In the genomic region with DNA sequence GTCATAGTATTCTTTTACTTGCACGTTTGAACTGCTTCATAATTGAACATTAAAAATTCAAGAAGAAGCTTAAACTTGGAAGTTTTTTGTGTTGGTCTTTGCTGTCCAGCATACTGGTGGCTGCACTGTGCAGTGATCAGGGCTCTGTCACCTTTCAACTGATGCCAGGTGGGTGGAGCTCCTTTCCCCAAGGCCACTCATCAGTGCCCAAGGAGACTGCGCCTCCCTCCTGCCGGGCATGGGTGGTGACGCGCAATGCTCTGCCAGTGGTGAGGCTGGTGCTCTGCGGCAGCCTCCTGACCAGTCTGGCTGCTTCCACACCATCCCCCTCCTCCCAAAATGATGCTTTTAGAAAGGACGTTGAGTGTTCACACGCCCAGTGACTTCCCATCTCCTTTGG, we compare ENCODE assay signal across 23 cellular contexts. TPM values are rescaled to one million over a fixed set of nuclear protein-coding genes. Genes with fewer than 3 reads are reported as not detected.
A peak's percentile ranks its signal among the peaks of the same experiment; 100 is the strongest.
DNase-seq lines count a peak whose midpoint lies in the region; ATAC-seq and TF ChIP-seq lines count a peak whose summit lies in the region.
"Had no signal": no experiment of that assay in that cellular context is flagged by ENCODE, and none has a peak within 500 bp of the region (broad histone marks: within the 10 kb centered on the region; RNA-seq: fewer than 3 reads in every experiment).

No MANE protein-coding gene starts in this region.

- POLR2A ChIA-PET in HCT116 (lab: Charles Lee) (no interaction called here), SK-N-SH (lab: Yijun Ruan, JAX) (no interaction called here)

- RAD21 ChIA-PET in HCT116 (lab: Charles Lee; ENCODE audit: low non-redundant PET in 1 of 2, low total read pairs in 2 of 2, uncharacterized antibody in 2 of 2, unreplicated experiment in 2 of 2): no interaction called here

- no CpG with 5 or more reads among the region's 8 CpGs for WGBS in neuronal stem cell (ENCODE audit: extremely low coverage in 2 of 2, insufficient read length in 2 of 2, insufficient replicate concordance in 1 of 2), 2 donors
- WGBS in SK-N-SH (ENCODE audit: low lambda C conversion rate): 40% methylated on average over 7 of the region's 8 CpGs

- H4K91ac ChIP-seq in neuronal stem cell (ENCODE audit: low read depth, low read length, poor library complexity): no peak overlapping the region

- H3K4me1 ChIP-seq in HCT116 (ENCODE audit: control insufficient read depth in 1 of 2, insufficient read depth in 2 of 2, low read length in 2 of 2) (no peaks in the 10 kb centered on the region), neuronal stem cell (ENCODE audit: control insufficient read depth in 2 of 2, insufficient read depth in 1 of 2, low read depth in 1 of 2, low read length in 2 of 2) (no peaks in the 10 kb centered on the region), SK-N-SH (ENCODE audit: control insufficient read depth in 1 of 2, insufficient read depth in 2 of 2, low read depth in 1 of 2, low read length in 1 of 2) (no peaks in the 10 kb centered on the region)
- H3K4me1 ChIP-seq: A549, BE2C had no signal

- H3K23ac ChIP-seq in neuronal stem cell (ENCODE audit: low read depth, low read length, poor library complexity): peak overlapping the region; percentile 8

- H3K79me2 ChIP-seq in HCT116 (ENCODE audit: insufficient read depth, low read length) (no peaks in the 10 kb centered on the region), SK-N-SH (ENCODE audit: insufficient read depth) (no peaks in the 10 kb centered on the region)

- no TSS peak for BruUV-seq in HCT116 (replicated peaks; lab: Mats Ljungman, UMichigan)

- intact Hi-C loops in HCT116 (cut with micrococcal nuclease) (no loop called here), left colon (cut with DNase I, micrococcal nuclease) (no loop called here)

- H3K27ac ChIP-seq in HCT116 (ENCODE audit: low read depth, low read length): no peak overlapping the region
- no peak overlapping the region for H3K27ac ChIP-seq in neuronal stem cell (replicated peaks; ENCODE audit: low read length)
- H3K27ac ChIP-seq in SK-N-SH (ENCODE audit: low read depth in 2 of 2, low read length in 1 of 2): no peak overlapping the region
- H3K27ac ChIP-seq in brain microvascular endothelial cell: no peak overlapping the region
- H3K27ac ChIP-seq: A549; BLaER1 treated with 17β-estradiol and CSF1 and Interleukin-3, amounts not matched to agents 10 nM and 100 nM had no signal

- in situ Hi-C loops in brain microvascular endothelial cell (cut with HindIII; ENCODE audit: low pct_ligation_motif_present, low sequenced_read_pairs): no loop called here

- no peak overlapping the region for H3K4ac ChIP-seq in neuronal stem cell (ENCODE audit: low read length)

- no peak overlapping the region for H2BK120ac ChIP-seq in neuronal stem cell (ENCODE audit: low read depth, low read length)

- no peak for TF ChIP-seq POLR2A in HCT116 (IDR thresholded peaks at IDR 0.05; ENCODE audit: borderline replicate concordance, extremely low read depth, insufficient read depth, insufficient read length)

- no peak overlapping the region for H2AK5ac ChIP-seq in neuronal stem cell (ENCODE audit: low read depth, low read length)

- TF ChIP-seq RAD21 in HCT116 (IDR thresholded peaks at IDR 0.05; ENCODE audit: low read depth) (no peak), Ishikawa (IDR thresholded peaks at IDR 0.05; ENCODE audit: low read depth) (peak; percentile 38; the same call in 1 of the 2 replicates), SK-N-SH (IDR thresholded peaks at IDR 0.05; ENCODE audit: low read length) (no peak)

- no peak overlapping the region for H3K9ac ChIP-seq in HCT116 (ENCODE audit: low read length)
- no peak overlapping the region for H3K9ac ChIP-seq in neuronal stem cell (ENCODE audit: low read depth, low read length, poor library complexity)
- H3K9ac ChIP-seq in SK-N-SH: no peak overlapping the region
- H3K9ac ChIP-seq: BLaER1 treated with 17β-estradiol and CSF1 and Interleukin-3, amounts not matched to agents 10 nM and 100 nM had no signal

- no peak for DNase-seq in HCT116 (ENCODE audit: low read depth, low spot score)
- DNase-seq in left colon: no peak
- no peak for DNase-seq in neuronal stem cell (ENCODE audit: low spot score)
- DNase-seq in SK-N-SH: no peak
- DNase-seq in brain microvascular endothelial cell: no peak
- DNase-seq in putamen (ENCODE audit: low spot score): no peak
- no peak for DNase-seq in stimulated activated CD4-positive, alpha-beta T cell treated with anti-CD3 and anti-CD28 coated beads, Interleukin-4, amount 100 ng/mL, for 24 hours
- DNase-seq: 8988T; ACHN; AML-193; BE2C; CD4-positive, alpha-beta T cell; CD8-positive, alpha-beta memory T cell; DMS53; DMS79 treated with DMSO at 0.1 percent for 48 hours; H9; HFFc6 had no signal

- no peaks in the 10 kb centered on the region for H3F3A ChIP-seq in SK-N-SH (replicated peaks; ENCODE audit: insufficient read depth)

- TF ChIP-seq CTCF in HCT116 (IDR thresholded peaks at IDR 0.05 in 2 of 3, conservative IDR thresholded peaks at IDR 0.05 in 1 of 3; ENCODE audit: borderline replicate concordance in 1 of 3, insufficient read depth in 1 of 3, low read depth in 2 of 3, low read length in 2 of 3) (no peak), SK-N-SH (IDR thresholded peaks at IDR 0.05) (no peak), brain microvascular endothelial cell (IDR thresholded peaks at IDR 0.05; ENCODE audit: low read depth, low read length, missing control alignments) (no peak)

- H4K20me1 ChIP-seq in HCT116 (ENCODE audit: insufficient read depth): no peaks in the 10 kb centered on the region
- H4K20me1 ChIP-seq in SK-N-SH (ENCODE audit: insufficient read depth): no peaks in the 10 kb centered on the region
- H4K20me1 ChIP-seq: BLaER1 treated with 17β-estradiol and CSF1 and Interleukin-3, amounts not matched to agents 10 nM and 100 nM had no signal

- no peaks in the 10 kb centered on the region for H3K9me2 ChIP-seq in HCT116 (ENCODE audit: insufficient read depth)
- H3K9me2 ChIP-seq in SK-N-SH: no peaks in the 10 kb centered on the region

- peak overlapping the region; percentile 41 for H3K14ac ChIP-seq in neuronal stem cell (ENCODE audit: low read length)

- no peak overlapping the region for H2BK12ac ChIP-seq in neuronal stem cell (ENCODE audit: low read length)

- H3K79me1 ChIP-seq in neuronal stem cell (ENCODE audit: low read depth, low read length): no peaks in the 10 kb centered on the region

- no peak overlapping the region for H3K4me3 ChIP-seq in HCT116 (replicated peaks in 1 of 2; ENCODE audit: low read depth in 1 of 2, low read length in 2 of 2)
- no peak overlapping the region for H3K4me3 ChIP-seq in neuronal stem cell (ENCODE audit: low read length in 2 of 2)
- H3K4me3 ChIP-seq in SK-N-SH (ENCODE audit: low read depth in 2 of 2, low read length in 1 of 2): no peak overlapping the region
- no peak overlapping the region for H3K4me3 ChIP-seq in brain microvascular endothelial cell (ENCODE audit: low read depth, low read length)
- H3K4me3 ChIP-seq: A549; BLaER1 treated with 17β-estradiol and CSF1 and Interleukin-3, amounts not matched to agents 10 nM and 100 nM; GM12878; GM23338 had no signal

- peaks cover 0 to 12% of the 10 kb centered on the region in 2 experiments; a peak in 2 of 4 replicates for H3K9me3 ChIP-seq in HCT116 (ENCODE audit: control insufficient read depth in 1 of 2, insufficient read depth in 1 of 2, low read depth in 1 of 2, low read length in 2 of 2)
- H3K9me3 ChIP-seq in neuronal stem cell (replicated peaks in 1 of 2; ENCODE audit: control insufficient read depth in 2 of 2, insufficient read depth in 1 of 2, low read depth in 1 of 2, low read length in 2 of 2): peaks cover 4% of the 10 kb centered on the region in 2 donors
- H3K9me3 ChIP-seq in SK-N-SH: peaks cover 9% of the 10 kb centered on the region
- H3K9me3 ChIP-seq: BE2C had no signal

- no peak overlapping the region for H4K8ac ChIP-seq in neuronal stem cell (ENCODE audit: low read depth, low read length)

- H2BK5ac ChIP-seq in neuronal stem cell (ENCODE audit: low read length): no peak overlapping the region

- H2AFZ ChIP-seq in HCT116 (ENCODE audit: low read depth, low read length, poor library complexity, severe bottlenecking): no peak overlapping the region
- H2AFZ ChIP-seq in neuronal stem cell (ENCODE audit: low read length): no peak overlapping the region
- no peak overlapping the region for H2AFZ ChIP-seq in SK-N-SH (ENCODE audit: low read depth)
- H2AFZ ChIP-seq: GM23338 had no signal

- no peaks in the 10 kb centered on the region for H3K36me3 ChIP-seq in HCT116 (ENCODE audit: control insufficient read depth in 1 of 2, insufficient read depth in 2 of 2, low read length in 2 of 2)
- no peaks in the 10 kb centered on the region for H3K36me3 ChIP-seq in neuronal stem cell (replicated peaks in 1 of 2; ENCODE audit: control insufficient read depth in 2 of 2, insufficient read depth in 2 of 2, low read length in 2 of 2)
- no peaks in the 10 kb centered on the region for H3K36me3 ChIP-seq in SK-N-SH (replicated peaks in 1 of 2; ENCODE audit: control insufficient read depth in 1 of 2, insufficient read depth in 2 of 2, low read length in 1 of 2)
- H3K36me3 ChIP-seq in brain microvascular endothelial cell (replicated peaks): no peaks in the 10 kb centered on the region
- H3K36me3 ChIP-seq: BE2C; BLaER1 treated with 17β-estradiol and CSF1 and Interleukin-3, amounts not matched to agents 10 nM and 100 nM had no signal

- no peak overlapping the region for H3K18ac ChIP-seq in neuronal stem cell (ENCODE audit: low read length)

- TF ChIP-seq EP300 in Ishikawa (IDR thresholded peaks at IDR 0.05; ENCODE audit: borderline replicate concordance): no peak
- TF ChIP-seq EP300 in SK-N-SH (IDR thresholded peaks at IDR 0.05; ENCODE audit: borderline replicate concordance in 1 of 2, low read depth in 1 of 2, low read length in 1 of 2): no peak

- CTCF ChIA-PET in HCT116 (lab: Charles Lee): interaction anchor here (0.9 kb wide), 1 partner anchor 13 kb away, joined by 4 read pairs; no protein-coding TSS in a partner anchor
- CTCF ChIA-PET in SK-N-SH (lab: Yijun Ruan, JAX): interaction anchor here (1.1 to 5.0 kb wide), 2 partner anchors 14 to 43 kb away, joined by 3 to 18 read pairs; no protein-coding TSS in a partner anchor

- H3K4me2 ChIP-seq in HCT116 (ENCODE audit: low read length) (no peak overlapping the region), neuronal stem cell (ENCODE audit: insufficient read depth, low read length, poor library complexity, severe bottlenecking) (no peak overlapping the region), SK-N-SH (no peak overlapping the region)
- H3K4me2 ChIP-seq: A549; BLaER1 treated with 17β-estradiol and CSF1 and Interleukin-3, amounts not matched to agents 10 nM and 100 nM; GM23338 had no signal

- H3K27me3 ChIP-seq in HCT116 (ENCODE audit: insufficient read depth, low read length): peaks cover 3% of the 10 kb centered on the region; the same call in 1 of the 2 replicates
- H3K27me3 ChIP-seq in neuronal stem cell (ENCODE audit: control insufficient read depth in 3 of 3, insufficient read depth in 3 of 3, low read depth in 1 of 3, low read length in 3 of 3): peaks cover 0 to 3% (median 0%) of the 10 kb centered on the region in 3 experiments
- H3K27me3 ChIP-seq in SK-N-SH (ENCODE audit: insufficient read depth): peaks cover 7% of the 10 kb centered on the region; the same call in 1 of the 2 replicates
- H3K27me3 ChIP-seq in brain microvascular endothelial cell (replicated peaks): no peaks in the 10 kb centered on the region
- H3K27me3 ChIP-seq: BE2C; BLaER1 treated with 17β-estradiol and CSF1 and Interleukin-3, amounts not matched to agents 10 nM and 100 nM had no signal

- ATAC-seq in HCT116 (0 out of 2 replicates have a peak, but pooled peaks have one; percentile 53), left colon (peak; percentile 95)
- ATAC-seq: A549, GM12878, GM23338 had no signal

- H2BK15ac ChIP-seq in neuronal stem cell (ENCODE audit: low read length): no peak overlapping the region

RNA-seq across cellular contexts. Expression of a gene that starts 16.0 kb away (rescaled TPM):
- total RNA-seq in HCT116 (2021; ENCODE audit: unreplicated experiment) (1.2 TPM), left colon (10 to 100 TPM; 33.6 to 49.0 TPM)
- polyA plus RNA-seq in HCT116 (2012): 0.04 and 0.22 TPM in 2 replicates
- 1.5 TPM for polyA plus RNA-seq in neuronal stem cell (2013, experiment 1 of 2)
- 1.1 TPM for polyA plus RNA-seq in neuronal stem cell (2013, experiment 2 of 2)
- polyA plus RNA-seq in SK-N-SH (2012; rRNA removed): 0.16 and 0.32 TPM in 2 replicates
- polyA plus RNA-seq in SK-N-SH (2012; cell fraction: cytosol; rRNA removed): 0.15 and 0.20 TPM in 2 replicates
- 0.35 and 0.91 TPM in 2 replicates for polyA plus RNA-seq in SK-N-SH (2012; cell fraction: nucleus; rRNA removed)
- total RNA-seq: G401, HFFc6 had no signal

Comparison
In these comparisons a context has a peak if more than half of its experiments do, and no peak if none do; other contexts are left out.
1. RNA of a gene that starts 16.0 kb away (total RNA-seq): 33.6 to 49.0 TPM in left colon; 1.2 TPM in HCT116 (single experiment); every median in the first group is over 10 times any median in the second.